15 cellular contexts compared by ENCODE assay signal in genomic region chr1:47229031-47229831, GRCh38.
A peak's percentile ranks its signal among the peaks of the same experiment; 100 is the strongest.
DNase-seq lines count a peak whose midpoint lies in the region; ATAC-seq and TF ChIP-seq lines count a peak whose summit lies in the region.
"Had no signal": no experiment of that assay in that cellular context is flagged by ENCODE, and none has a peak within 500 bp of the region (broad histone marks: within the 10 kb centered on the region; RNA-seq: fewer than 3 reads in every experiment).

No MANE protein-coding gene starts in this region.

- peak overlapping the region; percentile 72 for H3K27ac ChIP-seq in KOPT-K1 (ENCODE audit: low read depth, low read length, poor library complexity, severe bottlenecking)
- H3K27ac ChIP-seq: KMS-11, RWPE1 had no signal

- no peaks in the 10 kb centered on the region for H3K36me3 Mint-ChIP-seq in nephron progenitor cell (ENCODE audit: low read depth)

- H3K36me3 ChIP-seq in KOPT-K1 (ENCODE audit: insufficient read depth, low read length), result no peaks in the 10 kb centered on the region

- H3K9me3 Mint-ChIP-seq in nephron progenitor cell, result no peaks in the 10 kb centered on the region

- no peak for ATAC-seq in stimulated activated naive CD8-positive, alpha-beta T cell treated with anti-CD3 and anti-CD28 coated beads, Interleukin-15, Interleukin-2, amounts not matched to agents 100 U/mL and 50 U/mL, for 24 hours
- ATAC-seq in GM18520 (IDR thresholded peaks at IDR 0.05; ENCODE audit: unreplicated experiment), result no peak
- ATAC-seq: naive thymus-derived CD4-positive, alpha-beta T cell had no signal

- no peak overlapping the region for H3K27ac Mint-ChIP-seq in nephron progenitor cell

- DNase-seq in AG08396 (ENCODE audit: low spot score) (peak; percentile 6), erythroblast (lab: John Stamatoyannopoulos, UW) (peak; percentile 88 to 91), nephron progenitor cell (peak; percentile 27), NAMALWA (ENCODE audit: low spot score) (no peak), Kasumi-1 (lab: John Stamatoyannopoulos, UW) (no peak)
- no peak for DNase-seq in stimulated activated naive CD8-positive, alpha-beta T cell treated with anti-CD3 and anti-CD28 coated beads, Interleukin-15, Interleukin-2, amounts not matched to agents 100 U/mL and 50 U/mL, for 24 hours
- DNase-seq: activated CD4-positive, CD25-positive, alpha-beta regulatory T cell treated with anti-CD3 and anti-CD28 coated beads, Interleukin-2, amount 50 U/mL, for 72 hours; central memory CD4-positive, alpha-beta T cell; naive thymus-derived CD4-positive, alpha-beta T cell; NCI-H2171 treated with DMSO at 0.1 percent for 48 hours; stimulated activated CD4-positive, alpha-beta T cell treated with anti-CD3 and anti-CD28 coated beads, Interleukin-15, amount 100 ng/mL, for 24 hours had no signal

- TF ChIP-seq CTCF in nephron progenitor cell (IDR thresholded peaks at IDR 0.05), result no peak

- peaks cover 24% of the 10 kb centered on the region for H3K4me1 Mint-ChIP-seq in nephron progenitor cell

- peak; percentile 90 for TF ChIP-seq POLR2A in erythroblast (IDR thresholded peaks at IDR 0.05; ENCODE audit: low read length)

- no peak overlapping the region for H3K4me3 Mint-ChIP-seq in nephron progenitor cell

- peaks cover 5% of the 10 kb centered on the region for H3K9me3 ChIP-seq in KOPT-K1 (ENCODE audit: insufficient read depth, low read length, poor library complexity, severe bottlenecking)

- H3K27me3 Mint-ChIP-seq in nephron progenitor cell (ENCODE audit: low read depth, poor library complexity), result peaks cover 87% of the 10 kb centered on the region

Comparison
In these comparisons a context has a peak if more than half of its experiments do, and no peak if none do; other contexts are left out.
1. DNase-seq: peak in AG08396 (single experiment), erythroblast (2 of 2) and nephron progenitor cell (single experiment); none in stimulated activated naive CD8-positive, alpha-beta T cell treated with anti-CD3 and anti-CD28 coated beads, Interleukin-15, Interleukin-2, amounts not matched to agents 100 U/mL and 50 U/mL, for 24 hours (single experiment), NAMALWA (single experiment) and Kasumi-1 (0 of 2).